Comparison of ENCODE assay signal across 1 cellular context in the genomic region with DNA sequence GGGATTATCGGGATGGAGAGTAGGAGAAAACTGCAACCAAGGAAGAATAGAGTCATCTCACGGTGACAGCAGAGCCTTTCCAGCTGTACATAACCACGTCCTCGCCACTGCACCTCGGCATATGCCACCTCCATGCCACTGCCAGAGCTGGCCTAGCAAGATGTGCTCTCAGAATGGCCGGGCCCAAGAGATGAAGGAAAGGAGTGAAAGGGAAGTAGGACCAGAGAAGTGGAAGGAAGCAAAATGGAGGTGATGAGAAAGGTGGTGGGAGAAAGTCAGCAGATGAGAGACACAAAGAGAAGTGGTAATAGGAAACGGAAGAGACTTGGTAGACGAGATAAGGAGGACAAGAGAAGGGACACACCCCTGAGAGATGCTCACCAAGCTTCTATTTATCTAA.
TF ChIP-seq lines count a peak whose summit lies in the region.

No MANE protein-coding gene starts in this region.

TF ChIP-seq in K562, 482 proteins besides CTCF, POLR2A, EP300 and RAD21 (continued from another document and continues in another):
- TF ChIP-seq, protein P1, sequence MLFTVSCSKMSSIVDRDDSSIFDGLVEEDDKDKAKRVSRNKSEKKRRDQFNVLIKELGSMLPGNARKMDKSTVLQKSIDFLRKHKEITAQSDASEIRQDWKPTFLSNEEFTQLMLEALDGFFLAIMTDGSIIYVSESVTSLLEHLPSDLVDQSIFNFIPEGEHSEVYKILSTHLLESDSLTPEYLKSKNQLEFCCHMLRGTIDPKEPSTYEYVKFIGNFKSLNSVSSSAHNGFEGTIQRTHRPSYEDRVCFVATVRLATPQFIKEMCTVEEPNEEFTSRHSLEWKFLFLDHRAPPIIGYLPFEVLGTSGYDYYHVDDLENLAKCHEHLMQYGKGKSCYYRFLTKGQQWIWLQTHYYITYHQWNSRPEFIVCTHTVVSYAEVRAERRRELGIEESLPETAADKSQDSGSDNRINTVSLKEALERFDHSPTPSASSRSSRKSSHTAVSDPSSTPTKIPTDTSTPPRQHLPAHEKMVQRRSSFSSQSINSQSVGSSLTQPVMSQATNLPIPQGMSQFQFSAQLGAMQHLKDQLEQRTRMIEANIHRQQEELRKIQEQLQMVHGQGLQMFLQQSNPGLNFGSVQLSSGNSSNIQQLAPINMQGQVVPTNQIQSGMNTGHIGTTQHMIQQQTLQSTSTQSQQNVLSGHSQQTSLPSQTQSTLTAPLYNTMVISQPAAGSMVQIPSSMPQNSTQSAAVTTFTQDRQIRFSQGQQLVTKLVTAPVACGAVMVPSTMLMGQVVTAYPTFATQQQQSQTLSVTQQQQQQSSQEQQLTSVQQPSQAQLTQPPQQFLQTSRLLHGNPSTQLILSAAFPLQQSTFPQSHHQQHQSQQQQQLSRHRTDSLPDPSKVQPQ (CRISPR knock-in tag; IDR thresholded peaks at IDR 0.05; ENCODE audit: borderline replicate concordance), result no peak
- TF ChIP-seq DMBX1 (CRISPR knock-in tag; IDR thresholded peaks at IDR 0.05; ENCODE audit: borderline replicate concordance) (0 out of 2 replicates have a peak, but pooled peaks have one; percentile 20), HOXB6 (CRISPR knock-in tag; IDR thresholded peaks at IDR 0.05; ENCODE audit: borderline replicate concordance) (no peak), SIN3B (IDR thresholded peaks at IDR 0.05; ENCODE audit: low read depth) (no peak), HMG20A (CRISPR knock-in tag; conservative IDR thresholded peaks at IDR 0.05) (no peak), NCOR1 (IDR thresholded peaks at IDR 0.05) (peak; percentile 45), ARNT (IDR thresholded peaks at IDR 0.05) (no peak), KHSRP (IDR thresholded peaks at IDR 0.05) (no peak), YY1 (IDR thresholded peaks at IDR 0.05; ENCODE audit: borderline replicate concordance in 1 of 3, control insufficient read depth in 1 of 3, extremely low read depth in 1 of 3, insufficient read depth in 3 of 3, insufficient read length in 1 of 3, insufficient replicate concordance in 2 of 3, low read depth in 1 of 3, low read length in 2 of 3) (peak in 1 of 3 experiments; percentile 58), MXI1 (IDR thresholded peaks at IDR 0.05; ENCODE audit: low read depth, low read length) (no peak), ZNF217 (CRISPR knock-in tag; IDR thresholded peaks at IDR 0.05) (no peak), ZNF444 (CRISPR knock-in tag; IDR thresholded peaks at IDR 0.05) (no peak), ZNF507 (tag; conservative IDR thresholded peaks at IDR 0.05) (no peak), BHLHE40 (IDR thresholded peaks at IDR 0.05; ENCODE audit: low read length) (no peak), ZNF57 (CRISPR knock-in tag; IDR thresholded peaks at IDR 0.05) (no peak), ARID2 (IDR thresholded peaks at IDR 0.05) (0 out of 2 replicates have a peak, but pooled peaks have one; percentile 28), ZNF165 (CRISPR knock-in tag; IDR thresholded peaks at IDR 0.05; ENCODE audit: borderline replicate concordance) (no peak), NCOA4 (IDR thresholded peaks at IDR 0.05; ENCODE audit: partially characterized antibody) (no peak)
- TF ChIP-seq, protein P2, sequence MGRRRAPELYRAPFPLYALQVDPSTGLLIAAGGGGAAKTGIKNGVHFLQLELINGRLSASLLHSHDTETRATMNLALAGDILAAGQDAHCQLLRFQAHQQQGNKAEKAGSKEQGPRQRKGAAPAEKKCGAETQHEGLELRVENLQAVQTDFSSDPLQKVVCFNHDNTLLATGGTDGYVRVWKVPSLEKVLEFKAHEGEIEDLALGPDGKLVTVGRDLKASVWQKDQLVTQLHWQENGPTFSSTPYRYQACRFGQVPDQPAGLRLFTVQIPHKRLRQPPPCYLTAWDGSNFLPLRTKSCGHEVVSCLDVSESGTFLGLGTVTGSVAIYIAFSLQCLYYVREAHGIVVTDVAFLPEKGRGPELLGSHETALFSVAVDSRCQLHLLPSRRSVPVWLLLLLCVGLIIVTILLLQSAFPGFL (CRISPR knock-in tag; IDR thresholded peaks at IDR 0.05), result no peak
- TF ChIP-seq, protein P3, sequence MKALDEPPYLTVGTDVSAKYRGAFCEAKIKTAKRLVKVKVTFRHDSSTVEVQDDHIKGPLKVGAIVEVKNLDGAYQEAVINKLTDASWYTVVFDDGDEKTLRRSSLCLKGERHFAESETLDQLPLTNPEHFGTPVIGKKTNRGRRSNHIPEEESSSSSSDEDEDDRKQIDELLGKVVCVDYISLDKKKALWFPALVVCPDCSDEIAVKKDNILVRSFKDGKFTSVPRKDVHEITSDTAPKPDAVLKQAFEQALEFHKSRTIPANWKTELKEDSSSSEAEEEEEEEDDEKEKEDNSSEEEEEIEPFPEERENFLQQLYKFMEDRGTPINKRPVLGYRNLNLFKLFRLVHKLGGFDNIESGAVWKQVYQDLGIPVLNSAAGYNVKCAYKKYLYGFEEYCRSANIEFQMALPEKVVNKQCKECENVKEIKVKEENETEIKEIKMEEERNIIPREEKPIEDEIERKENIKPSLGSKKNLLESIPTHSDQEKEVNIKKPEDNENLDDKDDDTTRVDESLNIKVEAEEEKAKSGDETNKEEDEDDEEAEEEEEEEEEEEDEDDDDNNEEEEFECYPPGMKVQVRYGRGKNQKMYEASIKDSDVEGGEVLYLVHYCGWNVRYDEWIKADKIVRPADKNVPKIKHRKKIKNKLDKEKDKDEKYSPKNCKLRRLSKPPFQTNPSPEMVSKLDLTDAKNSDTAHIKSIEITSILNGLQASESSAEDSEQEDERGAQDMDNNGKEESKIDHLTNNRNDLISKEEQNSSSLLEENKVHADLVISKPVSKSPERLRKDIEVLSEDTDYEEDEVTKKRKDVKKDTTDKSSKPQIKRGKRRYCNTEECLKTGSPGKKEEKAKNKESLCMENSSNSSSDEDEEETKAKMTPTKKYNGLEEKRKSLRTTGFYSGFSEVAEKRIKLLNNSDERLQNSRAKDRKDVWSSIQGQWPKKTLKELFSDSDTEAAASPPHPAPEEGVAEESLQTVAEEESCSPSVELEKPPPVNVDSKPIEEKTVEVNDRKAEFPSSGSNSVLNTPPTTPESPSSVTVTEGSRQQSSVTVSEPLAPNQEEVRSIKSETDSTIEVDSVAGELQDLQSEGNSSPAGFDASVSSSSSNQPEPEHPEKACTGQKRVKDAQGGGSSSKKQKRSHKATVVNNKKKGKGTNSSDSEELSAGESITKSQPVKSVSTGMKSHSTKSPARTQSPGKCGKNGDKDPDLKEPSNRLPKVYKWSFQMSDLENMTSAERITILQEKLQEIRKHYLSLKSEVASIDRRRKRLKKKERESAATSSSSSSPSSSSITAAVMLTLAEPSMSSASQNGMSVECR (CRISPR knock-in tag; IDR thresholded peaks at IDR 0.05), result no peak
- TF ChIP-seq, protein P4, sequence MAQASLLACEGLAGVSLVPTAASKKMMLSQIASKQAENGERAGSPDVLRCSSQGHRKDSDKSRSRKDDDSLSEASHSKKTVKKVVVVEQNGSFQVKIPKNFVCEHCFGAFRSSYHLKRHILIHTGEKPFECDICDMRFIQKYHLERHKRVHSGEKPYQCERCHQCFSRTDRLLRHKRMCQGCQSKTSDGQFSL (CRISPR knock-in tag; IDR thresholded peaks at IDR 0.05), result no peak
- TF ChIP-seq, protein P4 (tag; IDR thresholded peaks at IDR 0.05), result no peak
- TF ChIP-seq, protein P5, sequence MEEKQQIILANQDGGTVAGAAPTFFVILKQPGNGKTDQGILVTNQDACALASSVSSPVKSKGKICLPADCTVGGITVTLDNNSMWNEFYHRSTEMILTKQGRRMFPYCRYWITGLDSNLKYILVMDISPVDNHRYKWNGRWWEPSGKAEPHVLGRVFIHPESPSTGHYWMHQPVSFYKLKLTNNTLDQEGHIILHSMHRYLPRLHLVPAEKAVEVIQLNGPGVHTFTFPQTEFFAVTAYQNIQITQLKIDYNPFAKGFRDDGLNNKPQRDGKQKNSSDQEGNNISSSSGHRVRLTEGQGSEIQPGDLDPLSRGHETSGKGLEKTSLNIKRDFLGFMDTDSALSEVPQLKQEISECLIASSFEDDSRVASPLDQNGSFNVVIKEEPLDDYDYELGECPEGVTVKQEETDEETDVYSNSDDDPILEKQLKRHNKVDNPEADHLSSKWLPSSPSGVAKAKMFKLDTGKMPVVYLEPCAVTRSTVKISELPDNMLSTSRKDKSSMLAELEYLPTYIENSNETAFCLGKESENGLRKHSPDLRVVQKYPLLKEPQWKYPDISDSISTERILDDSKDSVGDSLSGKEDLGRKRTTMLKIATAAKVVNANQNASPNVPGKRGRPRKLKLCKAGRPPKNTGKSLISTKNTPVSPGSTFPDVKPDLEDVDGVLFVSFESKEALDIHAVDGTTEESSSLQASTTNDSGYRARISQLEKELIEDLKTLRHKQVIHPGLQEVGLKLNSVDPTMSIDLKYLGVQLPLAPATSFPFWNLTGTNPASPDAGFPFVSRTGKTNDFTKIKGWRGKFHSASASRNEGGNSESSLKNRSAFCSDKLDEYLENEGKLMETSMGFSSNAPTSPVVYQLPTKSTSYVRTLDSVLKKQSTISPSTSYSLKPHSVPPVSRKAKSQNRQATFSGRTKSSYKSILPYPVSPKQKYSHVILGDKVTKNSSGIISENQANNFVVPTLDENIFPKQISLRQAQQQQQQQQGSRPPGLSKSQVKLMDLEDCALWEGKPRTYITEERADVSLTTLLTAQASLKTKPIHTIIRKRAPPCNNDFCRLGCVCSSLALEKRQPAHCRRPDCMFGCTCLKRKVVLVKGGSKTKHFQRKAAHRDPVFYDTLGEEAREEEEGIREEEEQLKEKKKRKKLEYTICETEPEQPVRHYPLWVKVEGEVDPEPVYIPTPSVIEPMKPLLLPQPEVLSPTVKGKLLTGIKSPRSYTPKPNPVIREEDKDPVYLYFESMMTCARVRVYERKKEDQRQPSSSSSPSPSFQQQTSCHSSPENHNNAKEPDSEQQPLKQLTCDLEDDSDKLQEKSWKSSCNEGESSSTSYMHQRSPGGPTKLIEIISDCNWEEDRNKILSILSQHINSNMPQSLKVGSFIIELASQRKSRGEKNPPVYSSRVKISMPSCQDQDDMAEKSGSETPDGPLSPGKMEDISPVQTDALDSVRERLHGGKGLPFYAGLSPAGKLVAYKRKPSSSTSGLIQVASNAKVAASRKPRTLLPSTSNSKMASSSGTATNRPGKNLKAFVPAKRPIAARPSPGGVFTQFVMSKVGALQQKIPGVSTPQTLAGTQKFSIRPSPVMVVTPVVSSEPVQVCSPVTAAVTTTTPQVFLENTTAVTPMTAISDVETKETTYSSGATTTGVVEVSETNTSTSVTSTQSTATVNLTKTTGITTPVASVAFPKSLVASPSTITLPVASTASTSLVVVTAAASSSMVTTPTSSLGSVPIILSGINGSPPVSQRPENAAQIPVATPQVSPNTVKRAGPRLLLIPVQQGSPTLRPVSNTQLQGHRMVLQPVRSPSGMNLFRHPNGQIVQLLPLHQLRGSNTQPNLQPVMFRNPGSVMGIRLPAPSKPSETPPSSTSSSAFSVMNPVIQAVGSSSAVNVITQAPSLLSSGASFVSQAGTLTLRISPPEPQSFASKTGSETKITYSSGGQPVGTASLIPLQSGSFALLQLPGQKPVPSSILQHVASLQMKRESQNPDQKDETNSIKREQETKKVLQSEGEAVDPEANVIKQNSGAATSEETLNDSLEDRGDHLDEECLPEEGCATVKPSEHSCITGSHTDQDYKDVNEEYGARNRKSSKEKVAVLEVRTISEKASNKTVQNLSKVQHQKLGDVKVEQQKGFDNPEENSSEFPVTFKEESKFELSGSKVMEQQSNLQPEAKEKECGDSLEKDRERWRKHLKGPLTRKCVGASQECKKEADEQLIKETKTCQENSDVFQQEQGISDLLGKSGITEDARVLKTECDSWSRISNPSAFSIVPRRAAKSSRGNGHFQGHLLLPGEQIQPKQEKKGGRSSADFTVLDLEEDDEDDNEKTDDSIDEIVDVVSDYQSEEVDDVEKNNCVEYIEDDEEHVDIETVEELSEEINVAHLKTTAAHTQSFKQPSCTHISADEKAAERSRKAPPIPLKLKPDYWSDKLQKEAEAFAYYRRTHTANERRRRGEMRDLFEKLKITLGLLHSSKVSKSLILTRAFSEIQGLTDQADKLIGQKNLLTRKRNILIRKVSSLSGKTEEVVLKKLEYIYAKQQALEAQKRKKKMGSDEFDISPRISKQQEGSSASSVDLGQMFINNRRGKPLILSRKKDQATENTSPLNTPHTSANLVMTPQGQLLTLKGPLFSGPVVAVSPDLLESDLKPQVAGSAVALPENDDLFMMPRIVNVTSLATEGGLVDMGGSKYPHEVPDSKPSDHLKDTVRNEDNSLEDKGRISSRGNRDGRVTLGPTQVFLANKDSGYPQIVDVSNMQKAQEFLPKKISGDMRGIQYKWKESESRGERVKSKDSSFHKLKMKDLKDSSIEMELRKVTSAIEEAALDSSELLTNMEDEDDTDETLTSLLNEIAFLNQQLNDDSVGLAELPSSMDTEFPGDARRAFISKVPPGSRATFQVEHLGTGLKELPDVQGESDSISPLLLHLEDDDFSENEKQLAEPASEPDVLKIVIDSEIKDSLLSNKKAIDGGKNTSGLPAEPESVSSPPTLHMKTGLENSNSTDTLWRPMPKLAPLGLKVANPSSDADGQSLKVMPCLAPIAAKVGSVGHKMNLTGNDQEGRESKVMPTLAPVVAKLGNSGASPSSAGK (IDR thresholded peaks at IDR 0.05), result peak; percentile 23; the same call in 1 of the 2 replicates
- TF ChIP-seq, protein P6, sequence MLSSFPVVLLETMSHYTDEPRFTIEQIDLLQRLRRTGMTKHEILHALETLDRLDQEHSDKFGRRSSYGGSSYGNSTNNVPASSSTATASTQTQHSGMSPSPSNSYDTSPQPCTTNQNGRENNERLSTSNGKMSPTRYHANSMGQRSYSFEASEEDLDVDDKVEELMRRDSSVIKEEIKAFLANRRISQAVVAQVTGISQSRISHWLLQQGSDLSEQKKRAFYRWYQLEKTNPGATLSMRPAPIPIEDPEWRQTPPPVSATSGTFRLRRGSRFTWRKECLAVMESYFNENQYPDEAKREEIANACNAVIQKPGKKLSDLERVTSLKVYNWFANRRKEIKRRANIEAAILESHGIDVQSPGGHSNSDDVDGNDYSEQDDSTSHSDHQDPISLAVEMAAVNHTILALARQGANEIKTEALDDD (IDR thresholded peaks at IDR 0.05), result peak; percentile 21; the same call in 1 of the 2 replicates
- TF ChIP-seq, protein P7, sequence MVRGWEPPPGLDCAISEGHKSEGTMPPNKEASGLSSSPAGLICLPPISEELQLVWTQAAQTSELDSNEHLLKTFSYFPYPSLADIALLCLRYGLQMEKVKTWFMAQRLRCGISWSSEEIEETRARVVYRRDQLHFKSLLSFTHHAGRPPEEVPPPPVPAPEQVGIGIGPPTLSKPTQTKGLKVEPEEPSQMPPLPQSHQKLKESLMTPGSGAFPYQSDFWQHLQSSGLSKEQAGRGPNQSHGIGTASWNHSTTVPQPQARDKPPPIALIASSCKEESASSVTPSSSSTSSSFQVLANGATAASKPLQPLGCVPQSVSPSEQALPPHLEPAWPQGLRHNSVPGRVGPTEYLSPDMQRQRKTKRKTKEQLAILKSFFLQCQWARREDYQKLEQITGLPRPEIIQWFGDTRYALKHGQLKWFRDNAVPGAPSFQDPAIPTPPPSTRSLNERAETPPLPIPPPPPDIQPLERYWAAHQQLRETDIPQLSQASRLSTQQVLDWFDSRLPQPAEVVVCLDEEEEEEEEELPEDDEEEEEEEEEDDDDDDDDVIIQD (CRISPR knock-in tag; IDR thresholded peaks at IDR 0.05), result 0 out of 2 replicates have a peak, but pooled peaks have one; percentile 28
- TF ChIP-seq, protein P8, sequence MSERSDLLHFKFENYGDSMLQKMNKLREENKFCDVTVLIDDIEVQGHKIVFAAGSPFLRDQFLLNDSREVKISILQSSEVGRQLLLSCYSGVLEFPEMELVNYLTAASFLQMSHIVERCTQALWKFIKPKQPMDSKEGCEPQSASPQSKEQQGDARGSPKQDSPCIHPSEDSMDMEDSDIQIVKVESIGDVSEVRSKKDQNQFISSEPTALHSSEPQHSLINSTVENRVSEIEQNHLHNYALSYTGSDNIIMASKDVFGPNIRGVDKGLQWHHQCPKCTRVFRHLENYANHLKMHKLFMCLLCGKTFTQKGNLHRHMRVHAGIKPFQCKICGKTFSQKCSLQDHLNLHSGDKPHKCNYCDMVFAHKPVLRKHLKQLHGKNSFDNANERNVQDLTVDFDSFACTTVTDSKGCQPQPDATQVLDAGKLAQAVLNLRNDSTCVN (CRISPR knock-in tag; IDR thresholded peaks at IDR 0.05), result peak; percentile 61; the same call in 1 of the 2 replicates
